19 cellular contexts compared by ENCODE assay signal in genomic region chr22:32583921-32584335, GRCh38.
DNase-seq lines count a peak whose midpoint lies in the region; ATAC-seq and TF ChIP-seq lines count a peak whose summit lies in the region.
"Had no signal": no experiment of that assay in that cellular context is flagged by ENCODE, and none has a peak within 500 bp of the region (broad histone marks: within the 10 kb centered on the region; RNA-seq: fewer than 3 reads in every experiment).

No MANE protein-coding gene starts in this region.

- H3K18ac ChIP-seq in IMR-90 (ENCODE audit: low read depth, low read length): peak overlapping the region; percentile 83

- H3K4me1 Mint-ChIP-seq in progenitor cell of endocrine pancreas (ENCODE audit: low read depth): peaks cover 16% of the 10 kb centered on the region
- H3K4me1 Mint-ChIP-seq in activated T-helper 17 cell treated with anti-CD3 and anti-CD28 coated beads, Interleukin-2, amount 50 U/mL, for 72 hours: no peaks in the 10 kb centered on the region
- H3K4me1 Mint-ChIP-seq: IgD-negative memory B cell; stimulated activated effector memory CD8-positive, alpha-beta T cell treated with anti-CD3 and anti-CD28 coated beads, Interleukin-12 subunit alpha, Interleukin-12 subunit beta, amount 100 ng/mL, for 72 hours had no signal

- H3K9me1 ChIP-seq in IMR-90 (ENCODE audit: insufficient read depth, low read length): peaks cover 3% of the 10 kb centered on the region; the same call in 1 of the 2 replicates

- peak overlapping the region in 1 of 2 experiments; percentile 62; a peak in 2 of 4 replicates for H4K8ac ChIP-seq in IMR-90 (ENCODE audit: low read depth in 2 of 2, low read length in 2 of 2)

- TF ChIP-seq POLR2A in IMR-90 (IDR thresholded peaks at IDR 0.05; ENCODE audit: low read depth, low read length): no peak

- H2BK5ac ChIP-seq in IMR-90 (ENCODE audit: low read depth, low read length, poor library complexity, severe bottlenecking): peak overlapping the region; percentile 4

- H2BK120ac ChIP-seq in IMR-90 (ENCODE audit: low read depth, low read length): peak overlapping the region; percentile 85

- H3K4me3 Mint-ChIP-seq in progenitor cell of endocrine pancreas (ENCODE audit: low read depth): no peak overlapping the region
- H3K4me3 Mint-ChIP-seq in activated T-helper 17 cell treated with anti-CD3 and anti-CD28 coated beads, Interleukin-2, amount 50 U/mL, for 72 hours: no peak overlapping the region
- H3K4me3 Mint-ChIP-seq: IgD-negative memory B cell; stimulated activated effector memory CD8-positive, alpha-beta T cell treated with anti-CD3 and anti-CD28 coated beads, Interleukin-12 subunit alpha, Interleukin-12 subunit beta, amount 100 ng/mL, for 72 hours had no signal

- H3K27me3 Mint-ChIP-seq in progenitor cell of endocrine pancreas: no peaks in the 10 kb centered on the region
- peaks cover under 1% of the 10 kb centered on the region for H3K27me3 Mint-ChIP-seq in activated T-helper 17 cell treated with anti-CD3 and anti-CD28 coated beads, Interleukin-2, amount 50 U/mL, for 72 hours

- H3K27ac Mint-ChIP-seq in progenitor cell of endocrine pancreas: peak overlapping the region; percentile 94
- H3K27ac Mint-ChIP-seq in activated T-helper 17 cell treated with anti-CD3 and anti-CD28 coated beads, Interleukin-2, amount 50 U/mL, for 72 hours: no peak overlapping the region
- H3K27ac Mint-ChIP-seq: stimulated activated effector memory CD8-positive, alpha-beta T cell treated with anti-CD3 and anti-CD28 coated beads, Interleukin-12 subunit alpha, Interleukin-12 subunit beta, amount 100 ng/mL, for 72 hours had no signal

- dilution Hi-C loops in IMR-90 (cut with HindIII; ENCODE audit: low sequenced_read_pairs, unreplicated experiment): no loop called here

- no peaks in the 10 kb centered on the region for H3K9me3 Mint-ChIP-seq in progenitor cell of endocrine pancreas (ENCODE audit: low read depth)
- no peaks in the 10 kb centered on the region for H3K9me3 Mint-ChIP-seq in activated T-helper 17 cell treated with anti-CD3 and anti-CD28 coated beads, Interleukin-2, amount 50 U/mL, for 72 hours
- H3K9me3 Mint-ChIP-seq: stimulated activated effector memory CD8-positive, alpha-beta T cell treated with anti-CD3 and anti-CD28 coated beads, Interleukin-12 subunit alpha, Interleukin-12 subunit beta, amount 100 ng/mL, for 72 hours had no signal

- H4K91ac ChIP-seq in IMR-90 (ENCODE audit: insufficient read depth, low read depth, low read length): peak overlapping the region; percentile 26

- peaks cover 21% of the 10 kb centered on the region for H3K4me1 ChIP-seq in IMR-90 (ENCODE audit: control insufficient read depth, insufficient read depth, low read length)
- H3K4me1 ChIP-seq in effector memory CD4-positive, alpha-beta T cell (ENCODE audit: control insufficient read depth, insufficient read depth, low read length, poor library complexity, severe bottlenecking): no peaks in the 10 kb centered on the region

- DNase-seq in AG04450 (ENCODE audit: low read depth, low spot score) (no peak), IMR-90 (peak; percentile 40), fibroblast of gingiva (ENCODE audit: low read depth) (peak; percentile 99), progenitor cell of endocrine pancreas (ENCODE audit: low spot score, unreplicated experiment) (no peak)
- no peak for DNase-seq in effector memory CD4-positive, alpha-beta T cell
- DNase-seq: activated CD4-positive, CD25-positive, alpha-beta regulatory T cell; activated naive CD4-positive, alpha-beta T cell treated with Interleukin-2 at 50 U/mL for 16 hours; effector CD4-positive, alpha-beta T cell; NCI-H2081; NCI-H69; nucleus accumbens; RPMI8226; T-helper 1 cell had no signal

- no peak overlapping the region; the same call in 1 of the 2 replicates for H3K4me2 ChIP-seq in IMR-90 (ENCODE audit: low read depth, low read length)

- H2AK5ac ChIP-seq in IMR-90 (ENCODE audit: low read depth, low read length): no peak overlapping the region

- peak overlapping the region; percentile 42 for H2BK20ac ChIP-seq in IMR-90 (ENCODE audit: low read depth, low read length)

- H3K9me3 ChIP-seq in AG04450 (ENCODE audit: control insufficient read depth, insufficient read depth, low read length): peaks cover 3% of the 10 kb centered on the region; the same call in 1 of the 2 replicates
- 0 out of 2 replicates have a peak, but pooled peaks cover 2% of the 10 kb centered on the region for H3K9me3 ChIP-seq in IMR-90 (ENCODE audit: control insufficient read depth, insufficient read depth, low read length)
- H3K9me3 ChIP-seq in effector memory CD4-positive, alpha-beta T cell (ENCODE audit: control insufficient read depth, low read length): no peaks in the 10 kb centered on the region

- H3K27me3 ChIP-seq in AG04450 (ENCODE audit: control insufficient read depth, insufficient read depth, low read length): no peaks in the 10 kb centered on the region
- 0 out of 2 replicates have a peak, but pooled peaks cover 6% of the 10 kb centered on the region for H3K27me3 ChIP-seq in IMR-90 (ENCODE audit: control insufficient read depth, insufficient read depth, low read length)
- H3K27me3 ChIP-seq in effector memory CD4-positive, alpha-beta T cell (replicated peaks; ENCODE audit: control insufficient read depth, insufficient read depth, low read length, poor library complexity, severe bottlenecking): no peaks in the 10 kb centered on the region

- peak overlapping the region; percentile 73 for H3K14ac ChIP-seq in IMR-90 (replicated peaks; ENCODE audit: low read depth, low read length)

- peak overlapping the region; percentile 54; the same call in 1 of the 2 replicates for H3K4ac ChIP-seq in IMR-90 (ENCODE audit: low read depth, low read length)

- TF ChIP-seq CTCF in AG04450 (IDR thresholded peaks at IDR 0.05; ENCODE audit: low read depth, low read length): no peak
- no peak for TF ChIP-seq CTCF in IMR-90 (conservative IDR thresholded peaks at IDR 0.05; ENCODE audit: low read depth, low read length)
- TF ChIP-seq CTCF in progenitor cell of endocrine pancreas (IDR thresholded peaks at IDR 0.05; ENCODE audit: unreplicated experiment): no peak

- H3K79me1 ChIP-seq in IMR-90 (ENCODE audit: low read depth in 1 of 2, low read length in 2 of 2): no peaks in the 10 kb centered on the region

- peak overlapping the region; percentile 79 for H4K5ac ChIP-seq in IMR-90 (ENCODE audit: low read depth, low read length)

- 0 out of 3 replicates have a peak overlapping the region, but pooled peaks have one; percentile 28 for H2BK15ac ChIP-seq in IMR-90 (ENCODE audit: low read depth, low read length)

- H3K4me3 ChIP-seq in AG04450 (ENCODE audit: low read depth, low read length) (no peak overlapping the region), IMR-90 (ENCODE audit: insufficient read depth, low read depth, low read length) (no peak overlapping the region)
- no peak overlapping the region for H3K4me3 ChIP-seq in effector memory CD4-positive, alpha-beta T cell (ENCODE audit: insufficient read depth, low read depth, low read length, poor library complexity, severe bottlenecking)
- H3K4me3 ChIP-seq: skin epidermis had no signal

- H2AFZ ChIP-seq in IMR-90 (replicated peaks; ENCODE audit: low read length, poor library complexity): no peak overlapping the region

- ATAC-seq in IMR-90 (ENCODE audit: low read depth) (peak; percentile 12), HG03175 (IDR thresholded peaks at IDR 0.05; ENCODE audit: unreplicated experiment) (no peak), HG03139 (IDR thresholded peaks at IDR 0.05; ENCODE audit: unreplicated experiment) (no peak)
- ATAC-seq in activated T-helper 17 cell treated with anti-CD3 and anti-CD28 coated beads, Interleukin-2, amount 50 U/mL, for 72 hours (replicated peaks): no peak
- ATAC-seq: stimulated activated effector memory CD8-positive, alpha-beta T cell treated with anti-CD3 and anti-CD28 coated beads, Interleukin-12 subunit alpha, Interleukin-12 subunit beta, amount 100 ng/mL, for 72 hours had no signal

- no peaks in the 10 kb centered on the region for H3K36me3 Mint-ChIP-seq in progenitor cell of endocrine pancreas (ENCODE audit: insufficient read depth)
- H3K36me3 Mint-ChIP-seq in activated T-helper 17 cell treated with anti-CD3 and anti-CD28 coated beads, Interleukin-2, amount 50 U/mL, for 72 hours (ENCODE audit: low read depth): no peaks in the 10 kb centered on the region
- H3K36me3 Mint-ChIP-seq: IgD-negative memory B cell; stimulated activated effector memory CD8-positive, alpha-beta T cell treated with anti-CD3 and anti-CD28 coated beads, Interleukin-12 subunit alpha, Interleukin-12 subunit beta, amount 100 ng/mL, for 72 hours had no signal

- no peak overlapping the region for H3K23ac ChIP-seq in IMR-90 (ENCODE audit: low read depth, low read length)

- intact Hi-C loops in IMR-90 (cut with micrococcal nuclease): no loop called here

- in situ Hi-C loops in IMR-90 (cut with MboI; ENCODE audit: low sequenced_read_pairs): no loop called here

- 0 out of 2 replicates have a peak overlapping the region, but pooled peaks have one; percentile 21 for H3K9ac ChIP-seq in IMR-90 (ENCODE audit: low read depth, low read length)

- no peak overlapping the region for H3K56ac ChIP-seq in IMR-90 (ENCODE audit: extremely low read depth, insufficient read depth, low read length)

- TF ChIP-seq RAD21 in IMR-90 (IDR thresholded peaks at IDR 0.05; ENCODE audit: low read length): no peak

- CTCF ChIA-PET in AG04450 (lab: Charles Lee) (interaction anchor here (6.0 kb wide), 1 partner anchor 213 kb away, joined by 33 read pairs; no protein-coding TSS in a partner anchor), IMR-90 (lab: Yijun Ruan, JAX) (interaction anchor here (1.1 kb wide), 1 partner anchor 37 kb away, joined by 3 read pairs; no protein-coding TSS in a partner anchor)

- WGBS in IMR-90 (ENCODE audit: extremely low coverage in 2 of 2, insufficient read length in 1 of 2), 2 experiments: 40% methylated on average over 1 of the region's 5 CpGs; no CpG with 5 or more reads in 1 of the 2 experiments

- no peaks in the 10 kb centered on the region for H3K36me3 ChIP-seq in IMR-90 (ENCODE audit: control insufficient read depth, insufficient read depth, low read length)
- no peaks in the 10 kb centered on the region for H3K36me3 ChIP-seq in effector memory CD4-positive, alpha-beta T cell (ENCODE audit: control insufficient read depth, insufficient read depth, low read length)

- no peak overlapping the region for H2AK9ac ChIP-seq in IMR-90 (replicated peaks; ENCODE audit: low read depth, low read length, poor library complexity)

- BruUV-seq in IMR-90 (replicated peaks; lab: Mats Ljungman, UMichigan): no TSS peak

- peak overlapping the region; percentile 78 for H3K27ac ChIP-seq in AG04450 (ENCODE audit: low read depth, low read length)
- peak overlapping the region; percentile 81; the same call in 1 of the 2 replicates for H3K27ac ChIP-seq in IMR-90 (ENCODE audit: insufficient read depth, low read length)
- no peak overlapping the region for H3K27ac ChIP-seq in effector memory CD4-positive, alpha-beta T cell (ENCODE audit: insufficient read depth, low read length, poor library complexity, severe bottlenecking)
- H3K27ac ChIP-seq: skin epidermis had no signal

- H4K20me1 ChIP-seq in IMR-90 (ENCODE audit: insufficient read depth, low read length): no peaks in the 10 kb centered on the region

- POLR2A ChIA-PET in AG04450 (lab: Yijun Ruan, JAX) (interaction anchor here (1.8 kb wide), 1 partner anchor 38 kb away, joined by 12 read pairs; no protein-coding TSS in a partner anchor), IMR-90 (lab: Charles Lee; ENCODE audit: unreplicated experiment) (interaction anchor here (0.5 kb wide), 1 partner anchor 55 kb away, joined by 4 read pairs; no protein-coding TSS in a partner anchor)

Comparison
In these comparisons a context has a peak if more than half of its experiments do, and no peak if none do; other contexts are left out.
1. DNase-seq: peak in IMR-90 (single experiment) and fibroblast of gingiva (single experiment); none in AG04450 (single experiment), progenitor cell of endocrine pancreas (single experiment) and effector memory CD4-positive, alpha-beta T cell (0 of 3).